ENCODE assay signal across 18 cellular contexts in the genomic region with DNA sequence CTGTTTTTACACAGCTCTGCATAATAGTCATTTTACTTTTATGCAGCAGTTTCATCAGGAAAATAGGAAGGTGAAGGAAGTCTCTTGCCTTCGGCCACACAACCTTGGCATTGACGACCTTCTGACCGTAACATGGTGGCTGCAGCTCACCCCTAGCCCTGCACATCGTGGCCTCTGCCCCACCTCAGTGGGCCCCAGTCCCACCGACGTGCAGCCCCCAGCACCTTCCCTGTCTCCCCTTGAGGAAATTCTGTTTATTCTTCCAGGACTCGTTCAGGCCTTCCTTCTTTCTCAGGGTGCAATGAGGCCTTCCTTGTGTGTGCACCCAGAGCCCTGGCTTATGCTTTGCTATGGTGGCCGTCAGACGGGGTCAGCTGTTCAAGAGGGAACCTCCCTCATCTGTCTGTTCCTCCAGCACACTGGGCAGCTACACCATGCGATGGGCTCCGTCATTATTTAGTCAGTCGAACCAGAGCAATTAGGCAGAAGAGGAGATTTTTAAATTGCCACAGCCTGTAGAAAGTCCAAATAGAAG.
"Had no signal": no experiment of that assay in that cellular context is flagged by ENCODE, and none has a peak within 500 bp of the region (broad histone marks: within the 10 kb centered on the region; RNA-seq: fewer than 3 reads in every experiment).

No MANE protein-coding gene starts in this region.

- H3K27ac ChIP-seq: dorsolateral prefrontal cortex, epithelial cell of prostate, esophagus muscularis mucosa, gastrocnemius medialis, lower lobe of right lung, right atrium auricular region had no signal

- H3K4me1 Mint-ChIP-seq: memory B cell, naive B cell had no signal

- H3K4me3 Mint-ChIP-seq: memory B cell, naive B cell, nephron progenitor cell had no signal

- H3K27me3 ChIP-seq: dorsolateral prefrontal cortex, esophagus muscularis mucosa, right atrium auricular region had no signal

- H3K9me3 Mint-ChIP-seq: memory B cell, naive B cell, nephron progenitor cell had no signal

- H3K4me1 ChIP-seq: gastrocnemius medialis, lower lobe of right lung, right atrium auricular region had no signal

- H3K4me3 ChIP-seq: dorsolateral prefrontal cortex, esophagus muscularis mucosa, gastrocnemius medialis, lower lobe of right lung, right atrium auricular region had no signal

- DNase-seq: cortex of kidney; dorsolateral prefrontal cortex; effector CD8-positive, alpha-beta T cell; gastrocnemius medialis; islet precursor cell; lower lobe of right lung; midbrain; naive B cell; nephron progenitor cell; small intestine; stimulated activated CD4-positive, alpha-beta T cell treated with anti-CD3 and anti-CD28 coated beads, Interleukin-2, amount 100 ng/mL, for 48 hours; stimulated activated naive CD4-positive, alpha-beta T cell treated with Interleukin-2 at 50 U/mL for 16 hours; trophoblast cell had no signal

- H3K9me3 ChIP-seq: esophagus muscularis mucosa, gastrocnemius medialis, lower lobe of right lung, right atrium auricular region had no signal

- H3K36me3 ChIP-seq: gastrocnemius medialis, right atrium auricular region had no signal

- ATAC-seq: gastrocnemius medialis, left lobe of liver, lower lobe of right lung had no signal

- H3K36me3 Mint-ChIP-seq: memory B cell, naive B cell had no signal

- H3K27ac Mint-ChIP-seq: memory B cell, naive B cell, nephron progenitor cell had no signal
